Comparison of ENCODE assay signal across 8 cellular contexts in the genomic region with DNA sequence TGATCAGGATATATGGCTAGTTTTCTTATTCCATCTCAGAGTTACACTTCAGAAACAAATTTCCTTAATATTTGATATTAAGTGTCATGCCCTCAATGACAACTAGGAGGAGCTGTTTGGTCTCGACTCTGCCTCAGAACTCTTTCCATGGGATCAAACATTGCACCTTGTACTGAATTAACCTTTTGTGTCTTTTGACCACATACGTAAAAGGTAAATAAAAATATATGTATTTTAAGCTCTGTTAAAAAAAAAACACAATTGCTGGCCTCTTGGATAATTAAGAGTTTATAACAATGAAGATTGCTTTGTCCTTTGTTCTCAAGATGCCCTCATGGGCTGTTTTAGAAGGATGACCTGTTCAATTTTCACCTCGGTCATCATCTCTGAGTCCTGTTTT. TPM values are rescaled to one million over a fixed set of nuclear protein-coding genes. Genes with fewer than 3 reads are reported as not detected.
DNase-seq lines count a peak whose midpoint lies in the region; ATAC-seq and TF ChIP-seq lines count a peak whose summit lies in the region.

No MANE protein-coding gene starts in this region.

- no peaks in the 10 kb centered on the region for H3K4me1 Mint-ChIP-seq in CD4-positive, alpha-beta T cell (ENCODE audit: low read depth)

- peaks cover 10% of the 10 kb centered on the region for H3K27me3 Mint-ChIP-seq in CD4-positive, alpha-beta T cell

- ATAC-seq in CD4-positive, alpha-beta T cell (ENCODE audit: poor library complexity): no peak
- ATAC-seq in GM18868 (IDR thresholded peaks at IDR 0.05; ENCODE audit: unreplicated experiment) (peak; percentile 79), HG03520 (IDR thresholded peaks at IDR 0.05; ENCODE audit: unreplicated experiment) (peak; percentile 61), thoracic aorta (ENCODE audit: insufficient number of reproducible peaks, low FRiP score, low read depth) (no peak), HG02610 (IDR thresholded peaks at IDR 0.05; ENCODE audit: unreplicated experiment) (no peak)

- TF ChIP-seq CTCF in CD4-positive, alpha-beta T cell (IDR thresholded peaks at IDR 0.05): peak; percentile 84
- TF ChIP-seq CTCF in thoracic aorta (IDR thresholded peaks at IDR 0.05): peak; percentile 77

- no peaks in the 10 kb centered on the region for H3K36me3 Mint-ChIP-seq in CD4-positive, alpha-beta T cell (ENCODE audit: low read depth)

- H3K27ac Mint-ChIP-seq in CD4-positive, alpha-beta T cell: no peak overlapping the region

- intact Hi-C loops in CD4-positive, alpha-beta T cell (cut with DNase I, micrococcal nuclease): loop anchor here (1.0 to 5.0 kb wide), 4 partner anchors 374 to 478 kb away; no protein-coding TSS in a partner anchor

- no peaks in the 10 kb centered on the region for H3K27me3 ChIP-seq in CD4-positive, alpha-beta T cell (ENCODE audit: control insufficient read depth, insufficient read depth, low read length)
- no peaks in the 10 kb centered on the region for H3K27me3 ChIP-seq in thoracic aorta (replicated peaks; ENCODE audit: insufficient read depth)

- no peak overlapping the region for H3K27ac ChIP-seq in CD4-positive, alpha-beta T cell (ENCODE audit: low read depth, low read length)
- H3K27ac ChIP-seq in thoracic aorta: no peak overlapping the region

- DNase-seq in CD4-positive, alpha-beta T cell: no peak
- DNase-seq in SK-N-DZ (ENCODE audit: low spot score) (peak; percentile 20), glomerular visceral epithelial cell (ENCODE audit: extremely low spot score) (peak; percentile 50), thoracic aorta (ENCODE audit: low spot score) (no peak), hippocampal formation (lab: John Stamatoyannopoulos, UW) (no peak)

- POLR2A ChIA-PET in CD4-positive, alpha-beta T cell (lab: Charles Lee): no interaction called here

- no peaks in the 10 kb centered on the region for H3K9me3 ChIP-seq in CD4-positive, alpha-beta T cell (ENCODE audit: control insufficient read depth, low read length)
- H3K9me3 ChIP-seq in thoracic aorta: no peaks in the 10 kb centered on the region

- H3K4me3 Mint-ChIP-seq in CD4-positive, alpha-beta T cell: no peak overlapping the region

- CTCF ChIA-PET in CD4-positive, alpha-beta T cell (lab: Charles Lee): interaction anchor here (0.5 to 1.2 kb wide), 3 partner anchors 12 to 1212 kb away, joined by 3 to 4 read pairs (median 3); no protein-coding TSS in a partner anchor

- H3K36me3 ChIP-seq in thoracic aorta: no peaks in the 10 kb centered on the region

- no peaks in the 10 kb centered on the region for H3K9me3 Mint-ChIP-seq in CD4-positive, alpha-beta T cell

- H3K4me1 ChIP-seq in thoracic aorta (ENCODE audit: control insufficient read depth in 1 of 2, low read depth in 2 of 2): peaks cover 0 to 4% of the 10 kb centered on the region in 2 donors

- no peak overlapping the region for H3K4me3 ChIP-seq in thoracic aorta

RNA-seq across cellular contexts. Expression of a gene that starts 18.7 kb away (rescaled TPM):
- total RNA-seq in CD4-positive, alpha-beta T cell: under 1 TPM; 0.41 to 0.61 TPM
- polyA plus RNA-seq in SK-N-DZ (2014; cell fraction: cytosol; rRNA removed): 339 and 342 TPM in 2 replicates
- 278 and 371 TPM in 2 replicates for polyA plus RNA-seq in SK-N-DZ (2014; cell fraction: nucleus; rRNA removed)
- 1,000 to 10,000 TPM; 6,415 to 8,882 TPM for total RNA-seq in thoracic aorta

Comparison
In these comparisons a context has a peak if more than half of its experiments do, and no peak if none do; other contexts are left out.
1. ATAC-seq: peak in GM18868 (single experiment) and HG03520 (single experiment); none in CD4-positive, alpha-beta T cell (single experiment), thoracic aorta (single experiment) and HG02610 (single experiment).
2. DNase-seq: peak in SK-N-DZ (single experiment) and glomerular visceral epithelial cell (single experiment); none in CD4-positive, alpha-beta T cell (0 of 10), thoracic aorta (single experiment) and hippocampal formation (0 of 2).
3. RNA of a gene that starts 18.7 kb away (total RNA-seq): 6,415 to 8,882 TPM in thoracic aorta; 0.41 to 0.61 TPM in CD4-positive, alpha-beta T cell; every median in the first group is over 1,000 times any median in the second.